Comparison of ENCODE assay signal across 16 cellular contexts in genomic region chr4:26139310-26139924, GRCh38.
A peak's percentile ranks its signal among the peaks of the same experiment; 100 is the strongest.
DNase-seq lines count a peak whose midpoint lies in the region; ATAC-seq and TF ChIP-seq lines count a peak whose summit lies in the region.
"Had no signal": no experiment of that assay in that cellular context is flagged by ENCODE, and none has a peak within 500 bp of the region (broad histone marks: within the 10 kb centered on the region; RNA-seq: fewer than 3 reads in every experiment).

No MANE protein-coding gene starts in this region.

- H3K27ac Mint-ChIP-seq in activated CD4-positive, alpha-beta T cell treated with anti-CD3 and anti-CD28 coated beads for 36 hours, result peak overlapping the region; percentile 29
- peak overlapping the region in 1 of 2 donors; percentile 27 for H3K27ac Mint-ChIP-seq in stimulated activated naive CD8-positive, alpha-beta T cell treated with anti-CD3 and anti-CD28 coated beads, Interleukin-15, amount 100 ng/mL, for 72 hours
- H3K27ac Mint-ChIP-seq: CD4-positive, alpha-beta T cell had no signal

- H3K27me3 Mint-ChIP-seq in activated CD4-positive, alpha-beta T cell treated with anti-CD3 and anti-CD28 coated beads for 36 hours, result peaks cover 5% of the 10 kb centered on the region
- H3K27me3 Mint-ChIP-seq in stimulated activated naive CD8-positive, alpha-beta T cell treated with anti-CD3 and anti-CD28 coated beads, Interleukin-15, amount 100 ng/mL, for 72 hours, result peaks cover 39% of the 10 kb centered on the region
- H3K27me3 Mint-ChIP-seq: CD4-positive, alpha-beta T cell had no signal

- CTCF ChIA-PET in activated CD4-positive, alpha-beta T cell treated with anti-CD3 and anti-CD28 coated beads for 36 hours (lab: Charles Lee), result interaction anchor here (0.6 to 1.0 kb wide), 7 partner anchors 26 to 271 kb away, joined by 3 to 4 read pairs (median 3); no protein-coding TSS in a partner anchor

- no peak overlapping the region for H2AFZ ChIP-seq in hepatocyte

- ATAC-seq in activated CD4-positive, alpha-beta T cell treated with anti-CD3 and anti-CD28 coated beads for 36 hours, result peak; percentile 82
- peak; percentile 21 for ATAC-seq in stimulated activated naive CD8-positive, alpha-beta T cell treated with anti-CD3 and anti-CD28 coated beads, Interleukin-15, amount 100 ng/mL, for 72 hours
- ATAC-seq in HG03520 (IDR thresholded peaks at IDR 0.05; ENCODE audit: unreplicated experiment), result no peak
- ATAC-seq in GM18873 (IDR thresholded peaks at IDR 0.05; ENCODE audit: low FRiP score, unreplicated experiment), result no peak
- ATAC-seq: A549 had no signal

- no peak overlapping the region for H3K4me3 ChIP-seq in hepatocyte
- H3K4me3 ChIP-seq: A549, colonic mucosa had no signal

- no peak overlapping the region for H3K4me2 ChIP-seq in hepatocyte
- H3K4me2 ChIP-seq: A549 had no signal

- no peak for TF ChIP-seq CTCF in hepatocyte (IDR thresholded peaks at IDR 0.05; ENCODE audit: poor library complexity)

- DNase-seq in activated CD4-positive, alpha-beta T cell treated with anti-CD3 and anti-CD28 coated beads for 36 hours, result peak; percentile 38
- DNase-seq in activated CD4-positive, alpha-beta T cell treated with anti-CD3 and anti-CD28 coated beads, Interleukin-2, amount 50 U/mL, for 48 hours, result no peak
- DNase-seq in NCI-H69 (lab: John Stamatoyannopoulos, UW) (peak; percentile 42), hepatocyte (ENCODE audit: low spot score) (no peak), GF-D8 (lab: John Stamatoyannopoulos, UW) (no peak)
- no peak for DNase-seq in stimulated activated naive CD8-positive, alpha-beta T cell treated with anti-CD3 and anti-CD28 coated beads, Interleukin-15, amount 100 ng/mL, for 72 hours
- DNase-seq: activated gamma-delta T cell; aorta; CD4-positive, alpha-beta T cell; colonic mucosa; NCI-H1694; SIG-M5; stimulated activated CD4-positive, alpha-beta T cell treated with anti-CD3 and anti-CD28 coated beads, Interleukin-2, amount 100 ng/mL, for 24 hours had no signal

- H3K9me2 ChIP-seq in hepatocyte (replicated peaks; ENCODE audit: insufficient read depth), result no peaks in the 10 kb centered on the region

- peak overlapping the region; percentile 89 for H3K27ac ChIP-seq in hepatocyte
- H3K27ac ChIP-seq: A549, colonic mucosa had no signal

- no peaks in the 10 kb centered on the region for H3K79me2 ChIP-seq in hepatocyte

- no peak overlapping the region for H3K4me3 Mint-ChIP-seq in activated CD4-positive, alpha-beta T cell treated with anti-CD3 and anti-CD28 coated beads for 36 hours
- no peak overlapping the region for H3K4me3 Mint-ChIP-seq in stimulated activated naive CD8-positive, alpha-beta T cell treated with anti-CD3 and anti-CD28 coated beads, Interleukin-15, amount 100 ng/mL, for 72 hours
- H3K4me3 Mint-ChIP-seq: CD4-positive, alpha-beta T cell had no signal

- WGBS in hepatocyte (ENCODE audit: low lambda C conversion rate, missing lambda C conversion rate), result 78% methylated on average over 4 of the region's 4 CpGs

- peaks cover 32% of the 10 kb centered on the region for H3K4me1 ChIP-seq in hepatocyte (ENCODE audit: insufficient read depth)
- H3K4me1 ChIP-seq: A549, colonic mucosa had no signal

- H3K36me3 Mint-ChIP-seq in activated CD4-positive, alpha-beta T cell treated with anti-CD3 and anti-CD28 coated beads for 36 hours (ENCODE audit: low read depth), result no peaks in the 10 kb centered on the region

- no peaks in the 10 kb centered on the region for H3K9me3 ChIP-seq in hepatocyte (ENCODE audit: low read depth)
- H3K9me3 ChIP-seq: A549, colonic mucosa had no signal

- H3K36me3 ChIP-seq in hepatocyte (replicated peaks; ENCODE audit: insufficient read depth, low read depth), result no peaks in the 10 kb centered on the region
- H3K36me3 ChIP-seq: colonic mucosa had no signal

- POLR2A ChIA-PET in activated CD4-positive, alpha-beta T cell treated with anti-CD3 and anti-CD28 coated beads for 36 hours (lab: Charles Lee), result no interaction called here

- H3K9me3 Mint-ChIP-seq in activated CD4-positive, alpha-beta T cell treated with anti-CD3 and anti-CD28 coated beads for 36 hours (ENCODE audit: low read depth), result peaks cover under 1% of the 10 kb centered on the region
- H3K9me3 Mint-ChIP-seq in stimulated activated naive CD8-positive, alpha-beta T cell treated with anti-CD3 and anti-CD28 coated beads, Interleukin-15, amount 100 ng/mL, for 72 hours, result peaks cover 12 to 26% of the 10 kb centered on the region in 2 donors
- H3K9me3 Mint-ChIP-seq: CD4-positive, alpha-beta T cell had no signal

- no peaks in the 10 kb centered on the region for H4K20me1 ChIP-seq in hepatocyte (ENCODE audit: insufficient read depth, poor library complexity, severe bottlenecking)

- H3K4me1 Mint-ChIP-seq in activated CD4-positive, alpha-beta T cell treated with anti-CD3 and anti-CD28 coated beads for 36 hours, result peaks cover 14% of the 10 kb centered on the region
- H3K4me1 Mint-ChIP-seq in stimulated activated naive CD8-positive, alpha-beta T cell treated with anti-CD3 and anti-CD28 coated beads, Interleukin-15, amount 100 ng/mL, for 72 hours, result peaks cover 23% of the 10 kb centered on the region

- intact Hi-C loops in activated CD4-positive, alpha-beta T cell treated with anti-CD3 and anti-CD28 coated beads for 36 hours (cut with DNase I, micrococcal nuclease), result no loop called here

- no peaks in the 10 kb centered on the region for H3K27me3 ChIP-seq in hepatocyte
- H3K27me3 ChIP-seq: colonic mucosa had no signal

Comparison
In these comparisons a context has a peak if more than half of its experiments do, and no peak if none do; other contexts are left out.
1. DNase-seq: peak in activated CD4-positive, alpha-beta T cell treated with anti-CD3 and anti-CD28 coated beads for 36 hours (single experiment) and NCI-H69 (single experiment); none in activated CD4-positive, alpha-beta T cell treated with anti-CD3 and anti-CD28 coated beads, Interleukin-2, amount 50 U/mL, for 48 hours (0 of 2), hepatocyte (single experiment), stimulated activated naive CD8-positive, alpha-beta T cell treated with anti-CD3 and anti-CD28 coated beads, Interleukin-15, amount 100 ng/mL, for 72 hours (0 of 2) and GF-D8 (single experiment).
2. ATAC-seq: peak in activated CD4-positive, alpha-beta T cell treated with anti-CD3 and anti-CD28 coated beads for 36 hours (single experiment) and stimulated activated naive CD8-positive, alpha-beta T cell treated with anti-CD3 and anti-CD28 coated beads, Interleukin-15, amount 100 ng/mL, for 72 hours (single experiment); none in HG03520 (single experiment) and GM18873 (single experiment).